In genomic region chr10:92124524-92125168, GRCh38 we compare ENCODE assay signal across 9 cellular contexts.
A peak's percentile ranks its signal among the peaks of the same experiment; 100 is the strongest.
DNase-seq lines count a peak whose midpoint lies in the region; ATAC-seq and TF ChIP-seq lines count a peak whose summit lies in the region.
"Had no signal": no experiment of that assay in that cellular context is flagged by ENCODE, and none has a peak within 500 bp of the region (broad histone marks: within the 10 kb centered on the region; RNA-seq: fewer than 3 reads in every experiment).

No MANE protein-coding gene starts in this region.

- peak; percentile 35 for DNase-seq in CD1c-positive myeloid dendritic cell (ENCODE audit: extremely low spot score)
- no peak for DNase-seq in RWPE2 (ENCODE audit: low spot score)
- DNase-seq in fibroblast of the conjunctiva (ENCODE audit: low read depth): peak; percentile 76
- DNase-seq in osteoblast (ENCODE audit: insufficient read length, low spot score, missing footprints): peak; percentile 69
- no peak for DNase-seq in activated naive CD4-positive, alpha-beta T cell treated with Interleukin-2 at 50 U/mL for 16 hours
- DNase-seq in CD8-positive, alpha-beta T cell: no peak

- H3K9me3 Mint-ChIP-seq in CD8-positive, alpha-beta T cell: peaks cover 6% of the 10 kb centered on the region

- H3K79me2 ChIP-seq in osteoblast (ENCODE audit: insufficient read depth, low read length): no peaks in the 10 kb centered on the region

- H3K36me3 ChIP-seq in RWPE2 (ENCODE audit: low read depth) (no peaks in the 10 kb centered on the region), osteoblast (ENCODE audit: insufficient read depth, low read length) (no peaks in the 10 kb centered on the region)
- H3K36me3 ChIP-seq in CD8-positive, alpha-beta T cell (ENCODE audit: insufficient read depth, low read length): no peaks in the 10 kb centered on the region

- peaks cover 11% of the 10 kb centered on the region for H4K20me1 ChIP-seq in osteoblast (ENCODE audit: insufficient read depth, low read length)

- CTCF ChIA-PET in CD8-positive, alpha-beta T cell (lab: Charles Lee): interaction anchor here (0.7 kb wide), 1 partner anchor 137 kb away, joined by 6 read pairs; no protein-coding TSS in a partner anchor

- no peaks in the 10 kb centered on the region for H3K27me3 Mint-ChIP-seq in CD8-positive, alpha-beta T cell (ENCODE audit: low read depth)

- H2AFZ ChIP-seq in osteoblast (ENCODE audit: low read length): no peak overlapping the region

- H3K27ac ChIP-seq in RWPE2 (ENCODE audit: poor library complexity, severe bottlenecking) (peak overlapping the region; percentile 38), osteoblast (ENCODE audit: low read depth, low read length) (peak overlapping the region; percentile 9)
- no peak overlapping the region for H3K27ac ChIP-seq in CD8-positive, alpha-beta T cell (ENCODE audit: low read depth, low read length)

- H3K36me3 Mint-ChIP-seq in CD8-positive, alpha-beta T cell: peaks cover 4% of the 10 kb centered on the region

- H3K4me3 ChIP-seq in RWPE2 (ENCODE audit: severe bottlenecking) (no peak overlapping the region), osteoblast (ENCODE audit: insufficient read depth, low read length) (peak overlapping the region; percentile 6)
- H3K4me3 ChIP-seq in CD8-positive, alpha-beta T cell (ENCODE audit: low read depth, low read length): no peak overlapping the region
- H3K4me3 ChIP-seq: skin epidermis had no signal

- no peak overlapping the region for H3K4me3 Mint-ChIP-seq in CD8-positive, alpha-beta T cell

- H3K27ac Mint-ChIP-seq in CD8-positive, alpha-beta T cell: no peak overlapping the region

- H3K4me1 Mint-ChIP-seq in CD8-positive, alpha-beta T cell (ENCODE audit: low read depth): no peaks in the 10 kb centered on the region

- ATAC-seq in RWPE2 (ENCODE audit: low read depth) (peak; percentile 62), GM18502 (IDR thresholded peaks at IDR 0.05; ENCODE audit: poor library complexity, unreplicated experiment) (no peak), HG02852 (IDR thresholded peaks at IDR 0.05; ENCODE audit: unreplicated experiment) (no peak)
- ATAC-seq in CD8-positive, alpha-beta T cell: no peak

- H3K4me2 ChIP-seq in osteoblast (ENCODE audit: insufficient read depth, low read length): peak overlapping the region; percentile 45

- POLR2A ChIA-PET in CD8-positive, alpha-beta T cell (lab: Charles Lee): no interaction called here

- H3K9me3 ChIP-seq in RWPE2 (ENCODE audit: severe bottlenecking) (no peaks in the 10 kb centered on the region), osteoblast (ENCODE audit: low read depth, low read length) (no peaks in the 10 kb centered on the region)
- H3K9me3 ChIP-seq in CD8-positive, alpha-beta T cell (ENCODE audit: low read length): no peaks in the 10 kb centered on the region

- no peak for TF ChIP-seq CTCF in RWPE2 (IDR thresholded peaks at IDR 0.05; ENCODE audit: poor library complexity, severe bottlenecking)
- TF ChIP-seq CTCF in osteoblast (IDR thresholded peaks at IDR 0.05; ENCODE audit: extremely low read depth, low read depth, low read length): no peak
- no peak for TF ChIP-seq CTCF in CD8-positive, alpha-beta T cell (IDR thresholded peaks at IDR 0.05)

- intact Hi-C loops in CD8-positive, alpha-beta T cell (cut with DNase I, micrococcal nuclease): no loop called here

- H3K4me1 ChIP-seq in RWPE2 (ENCODE audit: insufficient read depth, poor library complexity, severe bottlenecking) (peaks cover 42% of the 10 kb centered on the region), osteoblast (ENCODE audit: insufficient read depth, low read length) (peaks cover 24% of the 10 kb centered on the region)
- no peaks in the 10 kb centered on the region for H3K4me1 ChIP-seq in CD8-positive, alpha-beta T cell (ENCODE audit: insufficient read depth, low read length)

- H3K27me3 ChIP-seq in RWPE2 (ENCODE audit: insufficient read depth, poor library complexity, severe bottlenecking): no peaks in the 10 kb centered on the region
- H3K27me3 ChIP-seq in osteoblast (ENCODE audit: insufficient read depth, low read length): no peaks in the 10 kb centered on the region
- no peaks in the 10 kb centered on the region for H3K27me3 ChIP-seq in CD8-positive, alpha-beta T cell (ENCODE audit: insufficient read depth, low read length)

Comparison
In these comparisons a context has a peak if more than half of its experiments do, and no peak if none do; other contexts are left out.
1. DNase-seq: peak in CD1c-positive myeloid dendritic cell (single experiment), fibroblast of the conjunctiva (single experiment) and osteoblast (single experiment); none in RWPE2 (single experiment), activated naive CD4-positive, alpha-beta T cell treated with Interleukin-2 at 50 U/mL for 16 hours (single experiment) and CD8-positive, alpha-beta T cell (0 of 7).